Comparison of ENCODE assay signal across 9 cellular contexts in genomic region chr12:62250671-62251608, GRCh38. TPM values are rescaled to one million over a fixed set of nuclear protein-coding genes. Genes with fewer than 3 reads are reported as not detected.
DNase-seq lines count a peak whose midpoint lies in the region; ATAC-seq, FAIRE-seq and TF ChIP-seq lines count a peak whose summit lies in the region.
"Had no signal": no experiment of that assay in that cellular context is flagged by ENCODE, and none has a peak within 500 bp of the region (broad histone marks: within the 10 kb centered on the region; RNA-seq: fewer than 3 reads in every experiment).

No MANE protein-coding gene starts in this region.

- CTCF ChIA-PET in A673 (lab: Charles Lee), result no interaction called here

- H3K36me3 ChIP-seq in keratinocyte (ENCODE audit: control insufficient read depth in 2 of 2, extremely low read depth in 1 of 2, insufficient read depth in 2 of 2, low read length in 2 of 2), result no peaks in the 10 kb centered on the region
- H3K36me3 ChIP-seq in A673 (ENCODE audit: insufficient read depth, low read length, poor library complexity, severe bottlenecking), result no peaks in the 10 kb centered on the region
- H3K36me3 ChIP-seq: thoracic aorta had no signal

- H3K27me3 Mint-ChIP-seq in HFFc6 (ENCODE audit: insufficient read depth), result no peaks in the 10 kb centered on the region; the same call in 1 of the 2 replicates

- H3K4me3 Mint-ChIP-seq in HFFc6, result no peak overlapping the region

- dilution Hi-C loops in keratinocyte (cut with MboI; ENCODE audit: extremely low pct_ligation_motif_present, low sequenced_read_pairs), result no loop called here

- H3K4me3 ChIP-seq in keratinocyte (ENCODE audit: control insufficient read depth in 2 of 3, extremely low read depth in 1 of 3, insufficient read depth in 2 of 3, low read depth in 1 of 3, low read length in 3 of 3) (peak overlapping the region in 1 of 3 experiments; percentile 27), A673 (ENCODE audit: low read depth, low read length, poor library complexity, severe bottlenecking) (no peak overlapping the region)
- H3K4me3 ChIP-seq: thoracic aorta had no signal

- peaks cover 5% of the 10 kb centered on the region; the same call in 1 of the 2 replicates for H3K36me3 Mint-ChIP-seq in HFFc6 (ENCODE audit: low read depth)

- BruUV-seq in A673 (replicated peaks; lab: Mats Ljungman, UMichigan), result no TSS peak

- DNase-seq in HFFc6, result peak; percentile 73
- peak; percentile 98 for DNase-seq in NCI-H226
- DNase-seq in keratinocyte (ENCODE audit: low read depth, low spot score), result peak; percentile 62
- no peak for DNase-seq in NCI-H128 (lab: John Stamatoyannopoulos, UW; ENCODE audit: unreplicated experiment)
- DNase-seq in A673 (ENCODE audit: low spot score), result no peak
- no peak for DNase-seq in SHP77 treated with DMSO at 0.1 percent for 48 hours (lab: John Stamatoyannopoulos, UW)
- no peak for DNase-seq in COR-L47 (lab: John Stamatoyannopoulos, UW)

- H3K4me1 Mint-ChIP-seq in HFFc6 (ENCODE audit: low read depth), result peaks cover 31% of the 10 kb centered on the region

- peak overlapping the region; percentile 65 for H3K4me2 ChIP-seq in keratinocyte (ENCODE audit: control insufficient read depth, extremely low read depth, insufficient read depth, low read depth, low read length)

- no peaks in the 10 kb centered on the region for H3K9me3 Mint-ChIP-seq in HFFc6

- H3K9ac ChIP-seq in keratinocyte (ENCODE audit: control insufficient read depth, extremely low read depth, insufficient read depth, low read length), result no peak overlapping the region

- peak; percentile 94 for ATAC-seq in GM18520 (IDR thresholded peaks at IDR 0.05; ENCODE audit: unreplicated experiment)

- H3K27ac Mint-ChIP-seq in HFFc6, result peak overlapping the region; percentile 27; the same call in 1 of the 2 replicates

- intact Hi-C loops in A673 (cut with micrococcal nuclease; ENCODE audit: unreplicated experiment), result no loop called here

- H3K27ac ChIP-seq in keratinocyte (ENCODE audit: control insufficient read depth, insufficient read depth, low read length) (no peak overlapping the region), A673 (ENCODE audit: low read depth, low read length, poor library complexity, severe bottlenecking) (no peak overlapping the region)

- no peaks in the 10 kb centered on the region for H4K20me1 ChIP-seq in keratinocyte (ENCODE audit: control insufficient read depth, extremely low read depth, insufficient read depth, low read length)

- H3K9me3 ChIP-seq in keratinocyte (ENCODE audit: control insufficient read depth, low read depth, low read length) (no peaks in the 10 kb centered on the region), A673 (ENCODE audit: low read depth, low read length, poor library complexity, severe bottlenecking) (no peaks in the 10 kb centered on the region)
- H3K9me3 ChIP-seq: thoracic aorta had no signal

- TF ChIP-seq CTCF in HFFc6 (IDR thresholded peaks at IDR 0.05) (no peak), keratinocyte (optimal IDR thresholded peaks at IDR 0.05 in 1 of 3, IDR thresholded peaks at IDR 0.05 in 1 of 3, conservative IDR thresholded peaks at IDR 0.05 in 1 of 3; ENCODE audit: extremely low read depth in 1 of 3, insufficient read depth in 2 of 3, low read length in 3 of 3) (no peak), A673 (conservative IDR thresholded peaks at IDR 0.05; ENCODE audit: low read depth, low read length) (no peak)

- H3K9me1 ChIP-seq in keratinocyte (ENCODE audit: control insufficient read depth, extremely low read depth, insufficient read depth, low read length), result no peaks in the 10 kb centered on the region

- FAIRE-seq in keratinocyte (lab: Jason Lieb, UNC), result peak; percentile 88

- H3K79me2 ChIP-seq in keratinocyte (ENCODE audit: control insufficient read depth, insufficient read depth, low read length), result no peaks in the 10 kb centered on the region

- POLR2A ChIA-PET in A673 (lab: Charles Lee; ENCODE audit: low non-redundant PET), result no interaction called here

- H2AFZ ChIP-seq in keratinocyte (ENCODE audit: control insufficient read depth, low read length), result peak overlapping the region; percentile 28

- H3K27me3 ChIP-seq in keratinocyte (ENCODE audit: control insufficient read depth, extremely low read depth, insufficient read depth, low read length) (no peaks in the 10 kb centered on the region), A673 (replicated peaks; ENCODE audit: insufficient read depth, low read depth, low read length, poor library complexity) (no peaks in the 10 kb centered on the region)

- peaks cover 29% of the 10 kb centered on the region for H3K4me1 ChIP-seq in keratinocyte (ENCODE audit: control insufficient read depth, extremely low read depth, insufficient read depth, low read length)
- no peaks in the 10 kb centered on the region for H3K4me1 ChIP-seq in A673 (ENCODE audit: insufficient read depth, low read length, poor library complexity, severe bottlenecking)

RNA-seq across cellular contexts. Expression of gene USP15, which starts 9.3 kb away (rescaled TPM):
- 10 to 100 TPM; 48.8 to 63.5 (median 54.9) TPM for total RNA-seq in HFFc6 (2021; fragmentation: NEBNext Ultra II Directional; extraction: Animal tissue kit (Norgen Biotek cat#: 25700))
- polyA plus RNA-seq in keratinocyte, result 48.9 to 66.5 TPM (median 51.1 TPM) in 3 replicates
- polyA plus RNA-seq in keratinocyte (2011; ENCODE audit: low read depth), result 128 TPM
- 26.1 and 59.7 TPM in 2 replicates for polyA plus RNA-seq in keratinocyte (2011; cell fraction: cytosol; rRNA removed)
- 90.7 and 109 TPM in 2 replicates for polyA plus RNA-seq in keratinocyte (2011; cell fraction: nucleus; rRNA removed)
- 55.1 and 58.3 TPM in 2 replicates for polyA plus RNA-seq in keratinocyte (2012; ENCODE audit: low replicate concordance)
- 12.6 to 158 TPM (median 75.3 TPM) in 3 replicates for polyA minus RNA-seq in keratinocyte
- polyA minus RNA-seq in keratinocyte (2011; cell fraction: cytosol; rRNA and poly(A)+ RNA removed), result 24.9 TPM
- polyA minus RNA-seq in keratinocyte (2011; cell fraction: nucleus; rRNA and poly(A)+ RNA removed), result 78.0 and 161 TPM in 2 replicates
- total RNA-seq in A673 (2021), result 61.7 and 65.7 TPM in 2 replicates

Comparison
In these comparisons a context has a peak if more than half of its experiments do, and no peak if none do; other contexts are left out.
1. DNase-seq: peak in HFFc6 (single experiment), NCI-H226 (single experiment) and keratinocyte (single experiment); none in NCI-H128 (single experiment), A673 (single experiment), SHP77 treated with DMSO at 0.1 percent for 48 hours (single experiment) and COR-L47 (single experiment).